In genomic region chr6:167235421-167236238, GRCh38 we compare ENCODE assay signal across 23 cellular contexts. TPM values are rescaled to one million over a fixed set of nuclear protein-coding genes. Genes with fewer than 3 reads are reported as not detected.
"Had no signal": no experiment of that assay in that cellular context is flagged by ENCODE, and none has a peak within 500 bp of the region (broad histone marks: within the 10 kb centered on the region; RNA-seq: fewer than 3 reads in every experiment).

No MANE protein-coding gene starts in this region.

- H3K9me3 ChIP-seq: adrenal gland, esophagus muscularis mucosa, pancreas, sigmoid colon, suprapubic skin, transverse colon had no signal

- H3K27ac ChIP-seq: adrenal gland, cardiac muscle cell, esophagus muscularis mucosa, pancreas, sigmoid colon, suprapubic skin, transverse colon had no signal

- H3K27me3 ChIP-seq: cardiac muscle cell, pancreas, sigmoid colon had no signal

- H3K36me3 ChIP-seq: adrenal gland, cardiac muscle cell, esophagus muscularis mucosa, pancreas, sigmoid colon, suprapubic skin, transverse colon had no signal

- H3K4me3 ChIP-seq: adrenal gland, cardiac muscle cell, esophagus muscularis mucosa, pancreas, sigmoid colon, suprapubic skin, transverse colon had no signal

- H3K4me1 ChIP-seq: adrenal gland, esophagus muscularis mucosa, pancreas, sigmoid colon, suprapubic skin, transverse colon had no signal

- ATAC-seq: activated T-cell treated with anti-CD3 and anti-CD28 coated beads, Interleukin-2, amount 50 U/mL, for 4 hours; left cardiac atrium; naive thymus-derived CD4-positive, alpha-beta T cell; pancreas had no signal

- FAIRE-seq: endothelial cell of umbilical vein, islet of Langerhans, pancreas had no signal

- DNase-seq: activated CD4-positive, alpha-beta T cell treated with anti-CD3 and anti-CD28 coated beads, Interleukin-2, amount 50 U/mL, for 1 hour; activated CD4-positive, CD25-positive, alpha-beta regulatory T cell treated with anti-CD3 and anti-CD28 coated beads, Interleukin-2, amount 50 U/mL, for 72 hours; activated CD8-positive, alpha-beta memory T cell treated with anti-CD3 and anti-CD28 coated beads, Interleukin-2, amount 50 U/mL, for 4 hours; activated effector memory CD4-positive, alpha-beta T cell treated with Interleukin-2 at 50 U/mL for 16 hours; activated naive CD4-positive, alpha-beta T cell treated with anti-CD3 and anti-CD28 coated beads, Interleukin-2, amount 10 ng/mL, durations not matched to agents 7 days and 5 days; activated T-cell treated with anti-CD3 and anti-CD28 coated beads, Interleukin-2, amount 50 U/mL, for 4 hours; adrenal gland; dermis blood vessel endothelial cell; effector memory CD4-positive, alpha-beta T cell; left cardiac atrium; mesenchymal stem cell; naive thymus-derived CD4-positive, alpha-beta T cell; sigmoid colon; stimulated activated naive CD4-positive, alpha-beta T cell; T1000; transverse colon had no signal

RNA-seq across cellular contexts. Expression of gene UNC93A, which starts 55.5 kb away (rescaled TPM):
- total RNA-seq: activated T-cell treated with anti-CD3 and anti-CD28 coated beads, Interleukin-2, amount 50 U/mL, for 4 hours; adrenal gland; cardiac muscle cell; dermis blood vessel endothelial cell; endothelial cell of umbilical vein; esophagus muscularis mucosa; left cardiac atrium; naive thymus-derived CD4-positive, alpha-beta T cell; pancreas; sigmoid colon; T-helper 1 cell treated with Interleukin-12 subunit alpha and Interleukin-12 subunit beta and Interleukin-4 antibody, amounts not matched to agents 30 ng/mL and 1 ng/mL, for 36 hours; transverse colon had no signal
- polyA plus RNA-seq: adrenal gland; cardiac muscle cell; endothelial cell of umbilical vein; naive thymus-derived CD4-positive, alpha-beta T cell; pancreas had no signal
